ENCODE assay signal across 16 cellular contexts in the genomic region with DNA sequence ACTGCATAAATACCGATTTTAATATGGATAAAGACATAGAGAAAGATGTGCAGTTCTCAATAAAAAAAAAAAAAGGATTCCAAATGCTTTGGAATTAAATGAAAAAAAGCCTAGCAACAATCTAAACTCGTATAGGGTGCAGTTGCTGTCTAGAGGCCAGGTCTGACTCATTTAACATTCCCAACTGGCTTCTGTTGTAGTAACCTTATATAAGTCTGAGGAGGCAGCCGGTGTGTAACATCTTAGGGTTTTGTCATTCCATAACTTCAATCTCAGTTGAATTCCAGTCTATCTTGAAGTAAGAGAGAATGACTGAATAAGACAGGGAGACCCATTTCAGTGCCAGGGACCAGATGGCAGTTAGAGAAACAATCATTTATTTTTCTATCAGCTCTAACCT. TPM values are rescaled to one million over a fixed set of nuclear protein-coding genes. Genes with fewer than 3 reads are reported as not detected.
DNase-seq lines count a peak whose midpoint lies in the region; ATAC-seq and TF ChIP-seq lines count a peak whose summit lies in the region.
"Had no signal": no experiment of that assay in that cellular context is flagged by ENCODE, and none has a peak within 500 bp of the region (broad histone marks: within the 10 kb centered on the region; RNA-seq: fewer than 3 reads in every experiment).

No MANE protein-coding gene starts in this region.

- no peaks in the 10 kb centered on the region for H3K9me2 ChIP-seq in OCI-LY7 (ENCODE audit: insufficient read depth, low read length)

- no peak overlapping the region for H3K9ac ChIP-seq in endodermal cell (ENCODE audit: extremely low read depth, low read length, poor library complexity, severe bottlenecking)

- TF ChIP-seq CTCF in OCI-LY7 (conservative IDR thresholded peaks at IDR 0.05; ENCODE audit: low read length) (no peak), endodermal cell (conservative IDR thresholded peaks at IDR 0.05) (no peak), omental fat pad (IDR thresholded peaks at IDR 0.05) (no peak)

- peaks cover 80% of the 10 kb centered on the region for H3K4me1 Mint-ChIP-seq in endodermal cell
- H3K4me1 Mint-ChIP-seq in natural killer cell treated with Interleukin-12 subunit alpha and Interleukin-12 subunit beta and Interleukin-15 and Interleukin-18, amount 100 ng/mL, for 72 hours (ENCODE audit: low read depth in 2 of 2): peaks cover 26 to 33% of the 10 kb centered on the region in 2 donors

- peaks cover 1% of the 10 kb centered on the region for H3K36me3 Mint-ChIP-seq in endodermal cell (ENCODE audit: low read depth)
- no peaks in the 10 kb centered on the region for H3K36me3 Mint-ChIP-seq in natural killer cell treated with Interleukin-12 subunit alpha and Interleukin-12 subunit beta and Interleukin-15 and Interleukin-18, amount 100 ng/mL, for 72 hours

- peak overlapping the region; percentile 35 for H3K4me3 Mint-ChIP-seq in endodermal cell
- H3K4me3 Mint-ChIP-seq in natural killer cell treated with Interleukin-12 subunit alpha and Interleukin-12 subunit beta and Interleukin-15 and Interleukin-18, amount 100 ng/mL, for 72 hours: no peak overlapping the region
- H3K4me3 Mint-ChIP-seq: memory B cell had no signal

- no peak overlapping the region for H3K27ac Mint-ChIP-seq in endodermal cell
- H3K27ac Mint-ChIP-seq in natural killer cell treated with Interleukin-12 subunit alpha and Interleukin-12 subunit beta and Interleukin-15 and Interleukin-18, amount 100 ng/mL, for 72 hours: no peak overlapping the region
- H3K27ac Mint-ChIP-seq: memory B cell had no signal

- H3K9me3 Mint-ChIP-seq in endodermal cell: no peaks in the 10 kb centered on the region
- no peaks in the 10 kb centered on the region for H3K9me3 Mint-ChIP-seq in natural killer cell treated with Interleukin-12 subunit alpha and Interleukin-12 subunit beta and Interleukin-15 and Interleukin-18, amount 100 ng/mL, for 72 hours
- H3K9me3 Mint-ChIP-seq: memory B cell had no signal

- intact Hi-C loops in OCI-LY7 (cut with micrococcal nuclease; ENCODE audit: unreplicated experiment): no loop called here

- H3K9me3 ChIP-seq in OCI-LY7 (ENCODE audit: low read length): no peaks in the 10 kb centered on the region
- H3K9me3 ChIP-seq in endodermal cell (ENCODE audit: control insufficient read depth, low read length): no peaks in the 10 kb centered on the region
- H3K9me3 ChIP-seq: upper lobe of right lung had no signal

- no peaks in the 10 kb centered on the region for H3K27me3 Mint-ChIP-seq in endodermal cell (ENCODE audit: insufficient read depth)
- no peaks in the 10 kb centered on the region for H3K27me3 Mint-ChIP-seq in natural killer cell treated with Interleukin-12 subunit alpha and Interleukin-12 subunit beta and Interleukin-15 and Interleukin-18, amount 100 ng/mL, for 72 hours
- H3K27me3 Mint-ChIP-seq: memory B cell had no signal

- H3K36me3 ChIP-seq in OCI-LY7 (ENCODE audit: insufficient read depth, low read length) (peaks cover 48% of the 10 kb centered on the region), endodermal cell (ENCODE audit: control insufficient read depth, insufficient read depth, low read length) (no peaks in the 10 kb centered on the region)
- H3K36me3 ChIP-seq: upper lobe of right lung had no signal

- POLR2A ChIA-PET in OCI-LY7 (lab: Charles Lee): interaction anchor here (0.8 to 1.1 kb wide), 4 partner anchors 13 to 335 kb away, joined by 3 to 6 read pairs (median 4); no protein-coding TSS in a partner anchor
- POLR2A ChIA-PET in HEK293T (lab: Yijun Ruan, JAX): no interaction called here

- DNase-seq in COLO829 (ENCODE audit: low spot score): peak; percentile 4
- DNase-seq in OCI-LY7 (ENCODE audit: low spot score): no peak
- DNase-seq in endodermal cell: no peak
- DNase-seq in omental fat pad (ENCODE audit: low spot score): no peak
- DNase-seq in HEK293T (ENCODE audit: extremely low spot score): no peak
- no peak for DNase-seq in natural killer cell treated with Interleukin-12 subunit alpha and Interleukin-12 subunit beta and Interleukin-15 and Interleukin-18, amount 100 ng/mL, for 72 hours (ENCODE audit: low spot score)
- DNase-seq: activated T-cell treated with anti-CD3 and anti-CD28 coated beads for 4 hours; central memory CD4-positive, alpha-beta T cell; DND-41; glutamatergic neuron; NCI-H2029 treated with DMSO at 0.1 percent for 48 hours; retina; upper lobe of right lung had no signal

- peak; percentile 66 for ATAC-seq in omental fat pad (ENCODE audit: low FRiP score)
- ATAC-seq in GM19397 (IDR thresholded peaks at IDR 0.05; ENCODE audit: unreplicated experiment): no peak
- ATAC-seq in GM19035 (IDR thresholded peaks at IDR 0.05; ENCODE audit: unreplicated experiment): no peak
- no peak for ATAC-seq in natural killer cell treated with Interleukin-12 subunit alpha and Interleukin-12 subunit beta and Interleukin-15 and Interleukin-18, amount 100 ng/mL, for 72 hours

- H3K4me3 ChIP-seq in OCI-LY7 (ENCODE audit: low read depth, low read length, poor library complexity, severe bottlenecking): no peak overlapping the region
- H3K4me3 ChIP-seq in endodermal cell (ENCODE audit: low read length): peak overlapping the region; percentile 75
- H3K4me3 ChIP-seq: upper lobe of right lung had no signal

- H3K27me3 ChIP-seq in endodermal cell (ENCODE audit: control insufficient read depth, insufficient read depth, low read length, poor library complexity, severe bottlenecking): no peaks in the 10 kb centered on the region
- H3K27me3 ChIP-seq: upper lobe of right lung had no signal

- 76 to 77% methylated on average over 3 of the region's 3 CpGs for WGBS in endodermal cell (ENCODE audit: insufficient coverage in 1 of 2, insufficient read length in 1 of 2), 2 experiments

- no peak overlapping the region for H2AFZ ChIP-seq in OCI-LY7 (ENCODE audit: low read length)

- CTCF ChIA-PET in OCI-LY7 (lab: Charles Lee; ENCODE audit: unreplicated experiment) (no interaction called here), HEK293T (lab: Yijun Ruan, JAX) (no interaction called here)

- no TSS peak for BruUV-seq in OCI-LY7 (replicated peaks; lab: Mats Ljungman, UMichigan)

- H4K20me1 ChIP-seq in OCI-LY7 (ENCODE audit: insufficient read depth, low read length): peaks cover 65% of the 10 kb centered on the region

- H3K27ac ChIP-seq in OCI-LY7 (ENCODE audit: low read depth, low read length, poor library complexity, severe bottlenecking) (no peak overlapping the region), endodermal cell (ENCODE audit: low read depth, low read length) (no peak overlapping the region)
- H3K27ac ChIP-seq: upper lobe of right lung had no signal

- H3K4me1 ChIP-seq in OCI-LY7 (ENCODE audit: insufficient read depth, low read length, poor library complexity, severe bottlenecking) (peaks cover 52% of the 10 kb centered on the region), endodermal cell (ENCODE audit: control insufficient read depth, insufficient read depth, low read length) (peaks cover 31% of the 10 kb centered on the region)

- peak overlapping the region; percentile 13; the same call in 1 of the 2 replicates for H3K4me2 ChIP-seq in OCI-LY7 (ENCODE audit: low read length)

- H3K79me2 ChIP-seq in OCI-LY7 (ENCODE audit: insufficient read depth, low read depth, low read length): peaks cover 100% of the 10 kb centered on the region

TF ChIP-seq in HEK293T, 16 proteins besides CTCF, POLR2A, EP300 and RAD21:
- TF ChIP-seq NFRKB (IDR thresholded peaks at IDR 0.05): no peak
- TF ChIP-seq LEF1 (IDR thresholded peaks at IDR 0.05; ENCODE audit: borderline replicate concordance): no peak
- TF ChIP-seq SUZ12 (IDR thresholded peaks at IDR 0.05): no peak
- TF ChIP-seq BHLHE40 (IDR thresholded peaks at IDR 0.05; ENCODE audit: borderline replicate concordance): no peak
- TF ChIP-seq PKNOX1 (IDR thresholded peaks at IDR 0.05): no peak
- TF ChIP-seq FOXM1 (IDR thresholded peaks at IDR 0.05; ENCODE audit: borderline replicate concordance): no peak
- no peak for TF ChIP-seq TARDBP (IDR thresholded peaks at IDR 0.05)
- TF ChIP-seq FOXK2 (IDR thresholded peaks at IDR 0.05): no peak
- TF ChIP-seq L3MBTL2 (conservative IDR thresholded peaks at IDR 0.05): no peak
- TF ChIP-seq ELF4 (IDR thresholded peaks at IDR 0.05): no peak
- TF ChIP-seq SP1 (IDR thresholded peaks at IDR 0.05): no peak
- no peak for TF ChIP-seq ZNF384 (IDR thresholded peaks at IDR 0.05)
- no peak for TF ChIP-seq FOXA1 (IDR thresholded peaks at IDR 0.05)
- TF ChIP-seq HDGF (IDR thresholded peaks at IDR 0.05; ENCODE audit: borderline replicate concordance): no peak
- no peak for TF ChIP-seq CTBP1 (IDR thresholded peaks at IDR 0.05; ENCODE audit: borderline replicate concordance)
- TF ChIP-seq ARNT (IDR thresholded peaks at IDR 0.05): no peak

RNA-seq across cellular contexts. Expression of gene PDCD10, which starts 6.5 kb away (rescaled TPM):
- 76.3 and 106 TPM in 2 replicates for total RNA-seq in OCI-LY7 (2014; rRNA removed; shearing (Covaris generic))
- 77.9 and 84.4 TPM in 2 replicates for total RNA-seq in OCI-LY7 (2022)
- 10 to 100 TPM; 75.2 to 84.8 TPM for total RNA-seq in endodermal cell
- polyA plus RNA-seq in endodermal cell (2013, experiment 1 of 2): 55.0 TPM
- 58.4 TPM for polyA plus RNA-seq in endodermal cell (2013, experiment 2 of 2)
- 10 to 100 TPM; 46.7 to 66.8 (median 58.0) TPM for total RNA-seq in omental fat pad
- total RNA-seq in natural killer cell treated with Interleukin-12 subunit alpha and Interleukin-12 subunit beta and Interleukin-15 and Interleukin-18, amount 100 ng/mL, for 72 hours: 10 to 100 TPM; 69.7 to 88.7 TPM

RNA-seq across cellular contexts. Expression of gene SERPINI1, which starts 7.3 kb away (rescaled TPM):
- 9.0 and 16.0 TPM in 2 replicates for total RNA-seq in OCI-LY7 (2014; rRNA removed; shearing (Covaris generic))
- total RNA-seq in OCI-LY7 (2022): 12.9 TPM in 2 replicates
- total RNA-seq in endodermal cell: 10 to 100 TPM; 16.1 to 21.2 TPM
- polyA plus RNA-seq in endodermal cell (2013, experiment 1 of 2): 4.3 TPM
- polyA plus RNA-seq in endodermal cell (2013, experiment 2 of 2): 6.0 TPM
- 1 to 10 TPM; 2.2 to 7.1 (median 4.5) TPM for total RNA-seq in omental fat pad
- 1 to 10 TPM; 2.9 to 4.1 TPM for total RNA-seq in natural killer cell treated with Interleukin-12 subunit alpha and Interleukin-12 subunit beta and Interleukin-15 and Interleukin-18, amount 100 ng/mL, for 72 hours
